18 cellular contexts compared by ENCODE assay signal in the genomic region with DNA sequence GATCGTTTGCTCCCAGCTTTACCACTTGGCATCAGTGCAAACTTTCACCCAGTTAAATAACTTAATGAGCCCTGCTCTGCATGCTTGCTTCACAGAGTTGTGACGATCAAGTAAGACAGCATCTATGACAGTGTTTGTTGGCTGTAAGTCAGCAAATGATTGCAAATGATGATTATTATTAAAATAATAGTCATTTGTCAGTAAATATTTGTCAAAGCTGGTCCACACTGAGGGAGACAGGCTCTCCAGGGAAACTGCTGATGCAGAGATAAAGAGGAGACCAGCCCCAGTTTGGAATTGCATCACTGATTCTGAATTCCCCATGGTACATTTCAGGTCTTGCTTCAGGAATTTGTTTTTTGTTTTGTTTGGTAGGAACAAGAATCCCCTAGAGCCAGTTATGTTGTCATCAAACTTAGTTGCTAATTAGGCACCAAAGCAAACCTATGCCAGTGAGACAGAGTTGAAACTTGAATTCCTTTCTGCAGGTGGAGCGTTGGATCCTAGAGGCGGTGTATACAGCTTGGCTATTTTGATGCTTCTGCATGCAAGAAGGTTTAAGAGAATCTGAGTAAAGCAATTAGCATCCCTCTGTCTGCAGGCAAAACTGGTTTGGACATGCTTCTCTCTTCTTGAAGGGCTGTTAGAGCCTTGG.
DNase-seq lines count a peak whose midpoint lies in the region; ATAC-seq, FAIRE-seq and TF ChIP-seq lines count a peak whose summit lies in the region.
"Had no signal": no experiment of that assay in that cellular context is flagged by ENCODE, and none has a peak within 500 bp of the region (broad histone marks: within the 10 kb centered on the region; RNA-seq: fewer than 3 reads in every experiment).

No MANE protein-coding gene starts in this region.

- H3K27me3 ChIP-seq in SK-N-SH (ENCODE audit: insufficient read depth) (no peaks in the 10 kb centered on the region), bronchial epithelial cell (ENCODE audit: control insufficient read depth, insufficient read depth, low read length) (no peaks in the 10 kb centered on the region), keratinocyte (ENCODE audit: control insufficient read depth, extremely low read depth, insufficient read depth, low read length) (no peaks in the 10 kb centered on the region)

- H3K4me2 ChIP-seq in SK-N-SH (no peak overlapping the region), keratinocyte (ENCODE audit: control insufficient read depth, extremely low read depth, insufficient read depth, low read depth, low read length) (peak overlapping the region; percentile 63)
- H3K4me2 ChIP-seq: A549 had no signal

- CTCF ChIA-PET in SK-N-SH (lab: Yijun Ruan, JAX), result interaction anchor here (2.9 kb wide), 1 partner anchor 311 kb away, joined by 17 read pairs; no protein-coding TSS in a partner anchor

- FAIRE-seq in bronchial epithelial cell (lab: Jason Lieb, UNC) (no peak), keratinocyte (lab: Jason Lieb, UNC) (peak; percentile 99)
- FAIRE-seq: A549, HepG2 had no signal

- peaks cover 18% of the 10 kb centered on the region for H3F3A ChIP-seq in SK-N-SH (replicated peaks; ENCODE audit: insufficient read depth)

- H3K9me3 Mint-ChIP-seq in type B pancreatic cell (no peaks in the 10 kb centered on the region), endothelial cell (ENCODE audit: unreplicated experiment) (no peaks in the 10 kb centered on the region)
- H3K9me3 Mint-ChIP-seq: activated naive CD4-positive, alpha-beta T cell treated with anti-CD3 and anti-CD28 coated beads, Interleukin-2, amount 50 U/mL, for 24 hours; immature natural killer cell; stimulated activated memory B cell treated with anti-CD40 and anti-IgM and Interleukin-4, amounts not matched to agents 10 μg/mL and 1 μg/mL and 100 μg/mL, for 72 hours had no signal

- H4K20me1 ChIP-seq in SK-N-SH (ENCODE audit: insufficient read depth) (no peaks in the 10 kb centered on the region), keratinocyte (ENCODE audit: control insufficient read depth, extremely low read depth, insufficient read depth, low read length) (no peaks in the 10 kb centered on the region)

- no peak overlapping the region for H3K4me3 Mint-ChIP-seq in type B pancreatic cell
- no peak overlapping the region for H3K4me3 Mint-ChIP-seq in endothelial cell (ENCODE audit: unreplicated experiment)
- H3K4me3 Mint-ChIP-seq: activated naive CD4-positive, alpha-beta T cell treated with anti-CD3 and anti-CD28 coated beads, Interleukin-2, amount 50 U/mL, for 24 hours; immature natural killer cell; stimulated activated memory B cell treated with anti-CD40 and anti-IgM and Interleukin-4, amounts not matched to agents 10 μg/mL and 1 μg/mL and 100 μg/mL, for 72 hours had no signal

- TF ChIP-seq EP300 in SK-N-SH (IDR thresholded peaks at IDR 0.05; ENCODE audit: borderline replicate concordance in 1 of 2, low read depth in 1 of 2, low read length in 1 of 2), result no peak

- H3K27ac Mint-ChIP-seq in type B pancreatic cell (peak overlapping the region; percentile 59), endothelial cell (ENCODE audit: unreplicated experiment) (no peak overlapping the region)
- H3K27ac Mint-ChIP-seq: activated naive CD4-positive, alpha-beta T cell treated with anti-CD3 and anti-CD28 coated beads, Interleukin-2, amount 50 U/mL, for 24 hours; immature natural killer cell; stimulated activated memory B cell treated with anti-CD40 and anti-IgM and Interleukin-4, amounts not matched to agents 10 μg/mL and 1 μg/mL and 100 μg/mL, for 72 hours had no signal

- TF ChIP-seq RAD21 in SK-N-SH (IDR thresholded peaks at IDR 0.05; ENCODE audit: low read length), result no peak

- H3K4me1 Mint-ChIP-seq in type B pancreatic cell (ENCODE audit: unreplicated experiment) (peaks cover 24% of the 10 kb centered on the region), endothelial cell (ENCODE audit: unreplicated experiment) (no peaks in the 10 kb centered on the region)
- H3K4me1 Mint-ChIP-seq: stimulated activated memory B cell treated with anti-CD40 and anti-IgM and Interleukin-4, amounts not matched to agents 10 μg/mL and 1 μg/mL and 100 μg/mL, for 72 hours had no signal

- no peaks in the 10 kb centered on the region for H3K36me3 Mint-ChIP-seq in type B pancreatic cell
- H3K36me3 Mint-ChIP-seq in endothelial cell (ENCODE audit: low read depth, unreplicated experiment), result no peaks in the 10 kb centered on the region
- H3K36me3 Mint-ChIP-seq: activated naive CD4-positive, alpha-beta T cell treated with anti-CD3 and anti-CD28 coated beads, Interleukin-2, amount 50 U/mL, for 24 hours; stimulated activated memory B cell treated with anti-CD40 and anti-IgM and Interleukin-4, amounts not matched to agents 10 μg/mL and 1 μg/mL and 100 μg/mL, for 72 hours had no signal

- H3K4me3 ChIP-seq in SK-N-SH (ENCODE audit: low read depth in 2 of 2, low read length in 1 of 2) (no peak overlapping the region), bronchial epithelial cell (ENCODE audit: low read depth, low read length) (no peak overlapping the region), keratinocyte (ENCODE audit: control insufficient read depth in 2 of 3, extremely low read depth in 1 of 3, insufficient read depth in 2 of 3, low read depth in 1 of 3, low read length in 3 of 3) (no peak overlapping the region)
- H3K4me3 ChIP-seq: A549 had no signal

- no peak for DNase-seq in SK-N-SH
- DNase-seq in bronchial epithelial cell (ENCODE audit: low read depth), result peak; percentile 94
- peak; percentile 71 for DNase-seq in keratinocyte (ENCODE audit: low read depth, low spot score)
- DNase-seq in type B pancreatic cell (ENCODE audit: extremely low spot score, unreplicated experiment), result no peak
- no peak for DNase-seq in inferior parietal cortex (ENCODE audit: extremely low spot score)
- DNase-seq in endothelial cell (ENCODE audit: low spot score), result no peak
- DNase-seq: immature natural killer cell; NCI-H1092; OCI-M1; stimulated activated CD4-positive, alpha-beta T cell treated with anti-CD3 and anti-CD28 coated beads, Interleukin-4, amount 100 ng/mL, for 24 hours had no signal

- H3K4me1 ChIP-seq in SK-N-SH (ENCODE audit: control insufficient read depth in 1 of 2, insufficient read depth in 2 of 2, low read depth in 1 of 2, low read length in 1 of 2), result peaks cover 0 to 9% of the 10 kb centered on the region in 2 experiments; a peak in 2 of 4 replicates
- H3K4me1 ChIP-seq in keratinocyte (ENCODE audit: control insufficient read depth, extremely low read depth, insufficient read depth, low read length), result peaks cover 28% of the 10 kb centered on the region
- H3K4me1 ChIP-seq: A549, Caco-2 had no signal

- H3K79me2 ChIP-seq in SK-N-SH (ENCODE audit: insufficient read depth) (peaks cover 1% of the 10 kb centered on the region; the same call in 1 of the 2 replicates), keratinocyte (ENCODE audit: control insufficient read depth, insufficient read depth, low read length) (no peaks in the 10 kb centered on the region)

- H3K36me3 ChIP-seq in SK-N-SH (replicated peaks in 1 of 2; ENCODE audit: control insufficient read depth in 1 of 2, insufficient read depth in 2 of 2, low read length in 1 of 2), result no peaks in the 10 kb centered on the region
- H3K36me3 ChIP-seq in bronchial epithelial cell (ENCODE audit: control insufficient read depth, insufficient read depth, low read length), result no peaks in the 10 kb centered on the region
- H3K36me3 ChIP-seq in keratinocyte (ENCODE audit: control insufficient read depth in 2 of 2, extremely low read depth in 1 of 2, insufficient read depth in 2 of 2, low read length in 2 of 2), result no peaks in the 10 kb centered on the region

- no peaks in the 10 kb centered on the region for H3K9me2 ChIP-seq in SK-N-SH

- H3K27ac ChIP-seq in SK-N-SH (ENCODE audit: low read depth in 2 of 2, low read length in 1 of 2) (peak overlapping the region in 1 of 2 experiments; percentile 37; a peak in 1 of 4 replicates), keratinocyte (ENCODE audit: control insufficient read depth, insufficient read depth, low read length) (peak overlapping the region; percentile 79)
- H3K27ac ChIP-seq: A549 had no signal

- dilution Hi-C loops in keratinocyte (cut with MboI; ENCODE audit: extremely low pct_ligation_motif_present, low sequenced_read_pairs), result no loop called here

- 55% methylated on average over 4 of the region's 4 CpGs for WGBS in SK-N-SH (ENCODE audit: low lambda C conversion rate)

- no peak overlapping the region for H3K9ac ChIP-seq in SK-N-SH
- H3K9ac ChIP-seq in keratinocyte (ENCODE audit: control insufficient read depth, extremely low read depth, insufficient read depth, low read length), result no peak overlapping the region

- peak; percentile 69 for ATAC-seq in SK-N-SH treated with all-trans-retinoic acid at 6 μM for 48 hours
- no peak for ATAC-seq in GM18858 (IDR thresholded peaks at IDR 0.05; ENCODE audit: unreplicated experiment)
- ATAC-seq: A549; activated CD4-positive, CD25-positive, alpha-beta regulatory T cell treated with anti-CD3 and anti-CD28 coated beads, Interleukin-2, amount 50 U/mL, for 24 hours; HepG2; stimulated activated memory B cell treated with anti-CD40 and anti-IgM and Interleukin-4, amounts not matched to agents 10 μg/mL and 1 μg/mL and 100 μg/mL, for 72 hours had no signal

- H3K9me1 ChIP-seq in keratinocyte (ENCODE audit: control insufficient read depth, extremely low read depth, insufficient read depth, low read length), result no peaks in the 10 kb centered on the region

- POLR2A ChIA-PET in SK-N-SH (lab: Yijun Ruan, JAX), result no interaction called here

- H2AFZ ChIP-seq in SK-N-SH (ENCODE audit: low read depth), result no peak overlapping the region
- no peak overlapping the region for H2AFZ ChIP-seq in keratinocyte (ENCODE audit: control insufficient read depth, low read length)

- H3K9me3 ChIP-seq in SK-N-SH (no peaks in the 10 kb centered on the region), keratinocyte (ENCODE audit: control insufficient read depth, low read depth, low read length) (no peaks in the 10 kb centered on the region)
- H3K9me3 ChIP-seq: A549, Caco-2 had no signal

- TF ChIP-seq CTCF in SK-N-SH (IDR thresholded peaks at IDR 0.05) (no peak), bronchial epithelial cell (IDR thresholded peaks at IDR 0.05; ENCODE audit: insufficient read depth, low read length, severe bottlenecking) (peak; percentile 30), keratinocyte (optimal IDR thresholded peaks at IDR 0.05 in 1 of 3, IDR thresholded peaks at IDR 0.05 in 1 of 3, conservative IDR thresholded peaks at IDR 0.05 in 1 of 3; ENCODE audit: extremely low read depth in 1 of 3, insufficient read depth in 2 of 3, low read length in 3 of 3) (peak; percentile 45 to 50 (median 45)), type B pancreatic cell (conservative IDR thresholded peaks at IDR 0.05) (no peak), endothelial cell (IDR thresholded peaks at IDR 0.05; ENCODE audit: unreplicated experiment) (no peak)

- H3K27me3 Mint-ChIP-seq in type B pancreatic cell (no peaks in the 10 kb centered on the region), endothelial cell (ENCODE audit: unreplicated experiment) (no peaks in the 10 kb centered on the region)
- H3K27me3 Mint-ChIP-seq: activated naive CD4-positive, alpha-beta T cell treated with anti-CD3 and anti-CD28 coated beads, Interleukin-2, amount 50 U/mL, for 24 hours; stimulated activated memory B cell treated with anti-CD40 and anti-IgM and Interleukin-4, amounts not matched to agents 10 μg/mL and 1 μg/mL and 100 μg/mL, for 72 hours had no signal

Comparison
In these comparisons a context has a peak if more than half of its experiments do, and no peak if none do; other contexts are left out.
1. DNase-seq: peak in bronchial epithelial cell (single experiment) and keratinocyte (single experiment); none in SK-N-SH (single experiment), type B pancreatic cell (single experiment), inferior parietal cortex (single experiment) and endothelial cell (single experiment).
2. CTCF ChIP-seq: peak in bronchial epithelial cell (single experiment) and keratinocyte (3 of 3); none in SK-N-SH (single experiment), type B pancreatic cell (single experiment) and endothelial cell (single experiment).